12 cellular contexts compared by ENCODE assay signal in the genomic region with DNA sequence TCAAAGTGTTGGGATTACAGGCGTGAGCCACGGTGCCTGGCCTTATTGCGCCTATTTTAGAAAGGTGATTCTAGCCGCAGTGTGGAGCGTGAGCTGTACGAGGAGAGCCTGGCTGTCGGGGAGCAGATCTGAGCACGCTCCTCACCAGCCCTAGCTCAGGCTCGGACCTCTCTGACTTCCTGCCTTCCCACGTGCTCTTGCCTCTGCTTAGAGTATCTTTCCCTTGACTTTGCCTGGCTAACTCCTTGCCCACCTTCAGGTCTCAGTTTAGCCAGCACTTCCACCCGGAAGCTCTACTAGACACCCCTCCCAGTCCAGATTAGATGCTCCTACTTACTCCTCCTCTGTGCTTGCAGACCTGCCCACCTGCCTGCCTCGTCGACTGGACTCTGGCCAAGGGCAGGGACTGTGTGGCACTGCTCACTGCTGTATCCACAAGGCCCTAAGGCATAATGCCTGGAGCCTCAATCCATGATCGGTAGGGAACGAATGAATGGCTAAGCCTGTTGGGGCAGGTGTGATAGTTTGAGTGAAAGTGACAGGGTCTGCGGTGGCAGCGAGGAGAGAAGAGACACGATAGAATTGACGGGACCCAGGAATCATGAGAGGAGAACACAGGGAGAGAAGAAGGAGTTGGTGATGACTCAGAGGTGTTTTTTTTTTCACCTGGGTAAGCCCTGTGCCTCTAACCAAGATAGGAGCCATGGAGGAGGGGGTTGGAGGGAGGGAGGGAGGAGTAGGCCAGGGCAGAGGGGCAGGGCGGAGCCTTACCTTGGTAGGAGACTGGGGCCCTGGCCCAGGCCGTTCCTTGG. TPM values are rescaled to one million over a fixed set of nuclear protein-coding genes. Genes with fewer than 3 reads are reported as not detected.
DNase-seq lines count a peak whose midpoint lies in the region; ATAC-seq, FAIRE-seq and TF ChIP-seq lines count a peak whose summit lies in the region.
"Had no signal": no experiment of that assay in that cellular context is flagged by ENCODE, and none has a peak within 500 bp of the region (broad histone marks: within the 10 kb centered on the region; RNA-seq: fewer than 3 reads in every experiment).

No MANE protein-coding gene starts in this region.

- no peak for TF ChIP-seq EP300 in H1 (IDR thresholded peaks at IDR 0.05; ENCODE audit: borderline replicate concordance in 1 of 2, low read depth in 2 of 2, low read length in 2 of 2)

- no TSS peak for BruUV-seq in OCI-LY7 (replicated peaks; lab: Mats Ljungman, UMichigan)

- no peak overlapping the region for H3K9ac ChIP-seq in H1 (replicated peaks in 1 of 4; ENCODE audit: extremely low read depth in 1 of 4, low read depth in 3 of 4, low read length in 3 of 4)

- H2AK5ac ChIP-seq in H1 (ENCODE audit: low read depth, low read length), result peak overlapping the region; percentile 0; the same call in 1 of the 2 replicates

- ATAC-seq in GM18907 (IDR thresholded peaks at IDR 0.05; ENCODE audit: unreplicated experiment) (no peak), GM21390 (IDR thresholded peaks at IDR 0.05; ENCODE audit: unreplicated experiment) (no peak)

- H4K20me1 ChIP-seq in H1 (replicated peaks in 1 of 2; ENCODE audit: control insufficient read depth in 1 of 2, insufficient read depth in 2 of 2, low read length in 2 of 2) (no peaks in the 10 kb centered on the region), OCI-LY7 (ENCODE audit: insufficient read depth, low read length) (no peaks in the 10 kb centered on the region)

- no peaks in the 10 kb centered on the region for H3K9me3 ChIP-seq in H1 (ENCODE audit: insufficient read depth in 2 of 2, low read depth in 1 of 2, low read length in 1 of 2)
- H3K9me3 ChIP-seq in OCI-LY7 (ENCODE audit: low read length), result no peaks in the 10 kb centered on the region

- H2BK20ac ChIP-seq in H1 (ENCODE audit: low read length), result peak overlapping the region; percentile 98

- no peak overlapping the region for H2BK5ac ChIP-seq in H1 (ENCODE audit: low read depth, low read length)

- no peak for TF ChIP-seq POLR2A in H1 (IDR thresholded peaks at IDR 0.05; ENCODE audit: control extremely low read depth in 1 of 2, low read depth in 2 of 2, low read length in 2 of 2)

- H3K23me2 ChIP-seq in H1 (ENCODE audit: low read depth, low read length), result no peaks in the 10 kb centered on the region

- H3K4me1 ChIP-seq in H1 (replicated peaks in 1 of 4; ENCODE audit: control insufficient read depth in 3 of 4, insufficient read depth in 4 of 4, low read length in 3 of 4) (peaks cover 0 to 28% (median 19%) of the 10 kb centered on the region in 4 experiments; a peak in 6 of 7 replicates), OCI-LY7 (ENCODE audit: insufficient read depth, low read length, poor library complexity, severe bottlenecking) (peaks cover 6% of the 10 kb centered on the region)

- H3K36me3 ChIP-seq in H1 (ENCODE audit: control insufficient read depth in 2 of 4, insufficient read depth in 4 of 4, low read length in 3 of 4), result no peaks in the 10 kb centered on the region
- H3K36me3 ChIP-seq in OCI-LY7 (ENCODE audit: insufficient read depth, low read length), result no peaks in the 10 kb centered on the region

- no peaks in the 10 kb centered on the region for H3K79me2 ChIP-seq in H1 (ENCODE audit: control insufficient read depth in 1 of 2, insufficient read depth in 2 of 2, low read length in 2 of 2)
- H3K79me2 ChIP-seq in OCI-LY7 (ENCODE audit: insufficient read depth, low read depth, low read length), result no peaks in the 10 kb centered on the region

- WGBS in H1 (ENCODE audit: extremely low coverage in 1 of 2, insufficient coverage in 1 of 2, insufficient read length in 1 of 2, insufficient replicate concordance in 2 of 2, low coverage in 1 of 2, low lambda C conversion rate in 2 of 2, missing lambda C conversion rate in 1 of 2), 2 experiments, result 83% methylated on average over 20 of the region's 21 CpGs; no CpG with 5 or more reads in 1 of the 2 experiments

- no peak overlapping the region; the same call in 1 of the 2 replicates for H3K18ac ChIP-seq in H1 (ENCODE audit: extremely low read depth, low read length)

- H3K27me3 Mint-ChIP-seq in nephron progenitor cell (ENCODE audit: low read depth, poor library complexity), result no peaks in the 10 kb centered on the region

- H3K56ac ChIP-seq in H1 (replicated peaks; ENCODE audit: insufficient read length, low read depth, low read length), result no peak overlapping the region

- H3K4ac ChIP-seq in H1 (replicated peaks; ENCODE audit: insufficient read length, low read depth, low read length), result no peak overlapping the region

- peaks cover 92% of the 10 kb centered on the region for H3K4me1 Mint-ChIP-seq in nephron progenitor cell

- H3K27ac Mint-ChIP-seq in nephron progenitor cell, result peak overlapping the region; percentile 97

- POLR2A ChIA-PET in H1 (lab: Charles Lee; ENCODE audit: partially characterized antibody) (no interaction called here), OCI-LY7 (lab: Charles Lee) (no interaction called here)

- no peak overlapping the region for H4K5ac ChIP-seq in H1 (ENCODE audit: insufficient read length, low read depth, low read length)

- DNase-seq in COLO668 (lab: John Stamatoyannopoulos, UW; ENCODE audit: unreplicated experiment) (peak; percentile 33), M059J (ENCODE audit: low read depth) (peak; percentile 67), H1 (ENCODE audit: low read depth in 1 of 2, low spot score in 2 of 2) (no peak), nephron progenitor cell (no peak), OCI-LY7 (ENCODE audit: low spot score) (no peak), NCI-H187 treated with DMSO at 0.1 percent for 48 hours (lab: John Stamatoyannopoulos, UW) (no peak)
- DNase-seq: effector CD8-positive, alpha-beta T cell; HCEC 1CT; immature natural killer cell; retina had no signal

- H3K4me3 ChIP-seq in H1 (ENCODE audit: extremely low read depth in 1 of 4, insufficient read depth in 2 of 4, low read depth in 3 of 4, low read length in 4 of 4) (no peak overlapping the region), OCI-LY7 (ENCODE audit: low read depth, low read length, poor library complexity, severe bottlenecking) (no peak overlapping the region)

- H2BK15ac ChIP-seq in H1 (ENCODE audit: low read length), result peak overlapping the region; percentile 99

- no peak overlapping the region for H4K8ac ChIP-seq in H1 (ENCODE audit: extremely low read depth, insufficient read depth, low read length)

- FAIRE-seq in H1 (lab: Jason Lieb, UNC), result no peak

- no peak overlapping the region for H3K14ac ChIP-seq in H1 (ENCODE audit: insufficient read length)

- H3K4me2 ChIP-seq in H1 (ENCODE audit: insufficient read depth in 1 of 2, low read depth in 2 of 2, low read length in 2 of 2), result no peak overlapping the region
- no peak overlapping the region for H3K4me2 ChIP-seq in OCI-LY7 (ENCODE audit: low read length)

- no peak overlapping the region for H3K23ac ChIP-seq in H1 (ENCODE audit: insufficient read length)

- peak overlapping the region; percentile 4 for H4K91ac ChIP-seq in H1 (replicated peaks; ENCODE audit: insufficient read length, low read length)

- peak overlapping the region; percentile 65 for H3K4me3 Mint-ChIP-seq in nephron progenitor cell
- H3K4me3 Mint-ChIP-seq: immature natural killer cell had no signal

- CTCF ChIA-PET in H1 (lab: Charles Lee; ENCODE audit: partially characterized antibody) (interaction anchor here (0.6 to 7.9 kb wide), 7 partner anchors 22 to 204 kb away, joined by 3 to 103 read pairs (median 4); no protein-coding TSS in a partner anchor), OCI-LY7 (lab: Charles Lee; ENCODE audit: unreplicated experiment) (no interaction called here)

- no peaks in the 10 kb centered on the region for H3K9me3 Mint-ChIP-seq in nephron progenitor cell
- H3K9me3 Mint-ChIP-seq: immature natural killer cell had no signal

- H2AFZ ChIP-seq in H1 (ENCODE audit: low read length) (peak overlapping the region; percentile 82), OCI-LY7 (ENCODE audit: low read length) (no peak overlapping the region)

- H2BK120ac ChIP-seq in H1 (replicated peaks; ENCODE audit: low read depth, low read length), result no peak overlapping the region

- peak overlapping the region; percentile 90; the same call in 1 of the 2 replicates for H2BK12ac ChIP-seq in H1 (ENCODE audit: low read depth, low read length)

- no peaks in the 10 kb centered on the region for H3K27me3 ChIP-seq in H1 (replicated peaks in 1 of 4; ENCODE audit: control insufficient read depth in 3 of 4, extremely low read depth in 1 of 4, insufficient read depth in 3 of 4, low read length in 3 of 4)

- no peak for TF ChIP-seq CTCF in H1 (IDR thresholded peaks at IDR 0.05; ENCODE audit: control extremely low read depth in 1 of 3, insufficient read depth in 1 of 3, low read depth in 1 of 3, low read length in 3 of 3)
- TF ChIP-seq CTCF in nephron progenitor cell (IDR thresholded peaks at IDR 0.05), result no peak
- TF ChIP-seq CTCF in OCI-LY7 (conservative IDR thresholded peaks at IDR 0.05; ENCODE audit: low read length), result no peak

- no peaks in the 10 kb centered on the region for H3K9me2 ChIP-seq in OCI-LY7 (ENCODE audit: insufficient read depth, low read length)

- intact Hi-C loops in OCI-LY7 (cut with micrococcal nuclease; ENCODE audit: unreplicated experiment), result no loop called here

- no peaks in the 10 kb centered on the region for H3K79me1 ChIP-seq in H1 (ENCODE audit: low read depth, low read length)

- H3K36me3 Mint-ChIP-seq in nephron progenitor cell (ENCODE audit: low read depth), result no peaks in the 10 kb centered on the region
- H3K36me3 Mint-ChIP-seq: immature natural killer cell had no signal

- TF ChIP-seq RAD21 in H1 (IDR thresholded peaks at IDR 0.05 in 1 of 2, conservative IDR thresholded peaks at IDR 0.05 in 1 of 2; ENCODE audit: low read depth in 2 of 2, low read length in 2 of 2), result no peak

- H3K27ac ChIP-seq in H1 (ENCODE audit: low read depth, low read length) (no peak overlapping the region), OCI-LY7 (ENCODE audit: low read depth, low read length, poor library complexity, severe bottlenecking) (no peak overlapping the region)

TF ChIP-seq in H1, 55 proteins besides CTCF, POLR2A, EP300 and RAD21 (continues in another document):
- TF ChIP-seq, protein P1, sequence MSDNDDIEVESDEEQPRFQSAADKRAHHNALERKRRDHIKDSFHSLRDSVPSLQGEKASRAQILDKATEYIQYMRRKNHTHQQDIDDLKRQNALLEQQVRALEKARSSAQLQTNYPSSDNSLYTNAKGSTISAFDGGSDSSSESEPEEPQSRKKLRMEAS (IDR thresholded peaks at IDR 0.05), result no peak
- TF ChIP-seq BCL11A (IDR thresholded peaks at IDR 0.05; ENCODE audit: low read depth in 2 of 2, low read length in 2 of 2), result no peak

RNA-seq across cellular contexts. Expression of a gene that starts 28.1 kb away (rescaled TPM):
- 14.0 and 26.2 TPM in 2 replicates for total RNA-seq in M059J (2014; rRNA removed; shearing (Covaris generic))
- total RNA-seq in H1 (2021; fragmentation: NEBNext Ultra II Directional; extraction: Animal tissue kit (Norgen Biotek cat#: 25700)), result 78.9 and 86.6 TPM in 2 replicates
- 32.1 and 44.3 TPM in 2 replicates for polyA plus RNA-seq in H1 (2011; rRNA removed)
- 26.2 TPM for polyA plus RNA-seq in H1 (2011; cell fraction: cytosol; rRNA removed)
- polyA plus RNA-seq in H1 (2011; cell fraction: nucleus; rRNA removed), result 60.6 TPM
- 42.0 to 51.1 TPM (median 44.6 TPM) in 4 replicates for polyA plus RNA-seq in H1 (2012, experiment 1 of 2)
- polyA plus RNA-seq in H1 (2012, experiment 2 of 2), result 36.9 TPM
- 43.5 TPM for polyA plus RNA-seq in H1 (2013, experiment 1 of 2)
- polyA plus RNA-seq in H1 (2013, experiment 2 of 2), result 43.4 TPM
- 32.2 and 35.0 TPM in 2 replicates for polyA minus RNA-seq in H1 (2011; rRNA and poly(A)+ RNA removed)
- 28.4 TPM for polyA minus RNA-seq in H1 (2011; cell fraction: cytosol; rRNA and poly(A)+ RNA removed)
- polyA minus RNA-seq in H1 (2011; cell fraction: nucleus; rRNA and poly(A)+ RNA removed), result 26.5 TPM
- 25.1 and 26.9 TPM in 2 replicates for total RNA-seq in OCI-LY7 (2014; rRNA removed; shearing (Covaris generic))
- total RNA-seq in OCI-LY7 (2022), result 106 and 110 TPM in 2 replicates

Comparison
In these comparisons a context has a peak if more than half of its experiments do, and no peak if none do; other contexts are left out.
1. DNase-seq: peak in COLO668 (single experiment) and M059J (single experiment); none in H1 (0 of 2), nephron progenitor cell (single experiment), OCI-LY7 (single experiment) and NCI-H187 treated with DMSO at 0.1 percent for 48 hours (single experiment).